In genomic region chr5:40376566-40376965, GRCh38 we compare ENCODE assay signal across 12 cellular contexts.
DNase-seq lines count a peak whose midpoint lies in the region; ATAC-seq, FAIRE-seq and TF ChIP-seq lines count a peak whose summit lies in the region.
"Had no signal": no experiment of that assay in that cellular context is flagged by ENCODE, and none has a peak within 500 bp of the region (broad histone marks: within the 10 kb centered on the region; RNA-seq: fewer than 3 reads in every experiment).

No MANE protein-coding gene starts in this region.

- no peak for DNase-seq in GM19239 (ENCODE audit: insufficient read length, low spot score)
- DNase-seq in NCI-H1048 (lab: John Stamatoyannopoulos, UW), result no peak
- no peak for DNase-seq in psoas muscle
- DNase-seq in activated naive CD4-positive, alpha-beta T cell treated with anti-CD3 and anti-CD28 coated beads for 36 hours, result no peak
- DNase-seq: head of caudate nucleus; left ventricle myocardium superior; occipital lobe; stimulated activated CD4-positive, alpha-beta T cell treated with anti-CD3 and anti-CD28 coated beads, Interleukin-15, amount 100 ng/mL, for 24 hours had no signal

- WGBS in psoas muscle, 3 donors, result 97 to 100% (median 98%) methylated on average over 1 of the region's 1 CpG

- H3K27me3 Mint-ChIP-seq in stimulated activated memory B cell treated with anti-CD40 and anti-IgM and Interleukin-4, amounts not matched to agents 10 μg/mL and 1 μg/mL and 100 μg/mL, for 72 hours, result no peaks in the 10 kb centered on the region
- H3K27me3 Mint-ChIP-seq in activated naive CD4-positive, alpha-beta T cell treated with anti-CD3 and anti-CD28 coated beads for 36 hours (ENCODE audit: low read depth), result no peaks in the 10 kb centered on the region

- TF ChIP-seq CTCF in psoas muscle (IDR thresholded peaks at IDR 0.05), result no peak

- H3K4me1 Mint-ChIP-seq in stimulated activated memory B cell treated with anti-CD40 and anti-IgM and Interleukin-4, amounts not matched to agents 10 μg/mL and 1 μg/mL and 100 μg/mL, for 72 hours, result peaks cover 32% of the 10 kb centered on the region
- H3K4me1 Mint-ChIP-seq in activated naive CD4-positive, alpha-beta T cell treated with anti-CD3 and anti-CD28 coated beads for 36 hours (ENCODE audit: low read depth), result peaks cover 44% of the 10 kb centered on the region

- no peaks in the 10 kb centered on the region for H3K9me3 ChIP-seq in psoas muscle
- H3K9me3 ChIP-seq: ascending aorta had no signal

- no peak overlapping the region for H3K4me3 ChIP-seq in psoas muscle
- H3K4me3 ChIP-seq: ascending aorta had no signal

- H3K27ac Mint-ChIP-seq in stimulated activated memory B cell treated with anti-CD40 and anti-IgM and Interleukin-4, amounts not matched to agents 10 μg/mL and 1 μg/mL and 100 μg/mL, for 72 hours, result peak overlapping the region; percentile 41
- H3K27ac Mint-ChIP-seq in activated naive CD4-positive, alpha-beta T cell treated with anti-CD3 and anti-CD28 coated beads for 36 hours, result no peak overlapping the region

- H3K36me3 ChIP-seq in psoas muscle (ENCODE audit: insufficient read depth in 1 of 2, low read depth in 1 of 2), result no peaks in the 10 kb centered on the region
- H3K36me3 ChIP-seq: ascending aorta had no signal

- H3K4me1 ChIP-seq in psoas muscle, result no peaks in the 10 kb centered on the region
- H3K4me1 ChIP-seq: ascending aorta had no signal

- H3K4me3 Mint-ChIP-seq in stimulated activated memory B cell treated with anti-CD40 and anti-IgM and Interleukin-4, amounts not matched to agents 10 μg/mL and 1 μg/mL and 100 μg/mL, for 72 hours, result no peak overlapping the region
- no peak overlapping the region for H3K4me3 Mint-ChIP-seq in activated naive CD4-positive, alpha-beta T cell treated with anti-CD3 and anti-CD28 coated beads for 36 hours

- no peaks in the 10 kb centered on the region for H3K9me3 Mint-ChIP-seq in stimulated activated memory B cell treated with anti-CD40 and anti-IgM and Interleukin-4, amounts not matched to agents 10 μg/mL and 1 μg/mL and 100 μg/mL, for 72 hours
- H3K9me3 Mint-ChIP-seq in activated naive CD4-positive, alpha-beta T cell treated with anti-CD3 and anti-CD28 coated beads for 36 hours, result peaks cover 13% of the 10 kb centered on the region

- no peak overlapping the region for H3K27ac ChIP-seq in psoas muscle
- H3K27ac ChIP-seq: ascending aorta had no signal

- no peaks in the 10 kb centered on the region for H3K27me3 ChIP-seq in psoas muscle (ENCODE audit: insufficient read depth in 3 of 3, low read length in 2 of 3)
- H3K27me3 ChIP-seq: ascending aorta had no signal

- peak; percentile 53 for FAIRE-seq in GM19239 (lab: Jason Lieb, UNC)

- peak; percentile 67 for ATAC-seq in HG02588 (IDR thresholded peaks at IDR 0.05; ENCODE audit: unreplicated experiment)
- peak; percentile 67 for ATAC-seq in HG03432 (IDR thresholded peaks at IDR 0.05; ENCODE audit: unreplicated experiment)
- ATAC-seq in stimulated activated memory B cell treated with anti-CD40 and anti-IgM and Interleukin-4, amounts not matched to agents 10 μg/mL and 1 μg/mL and 100 μg/mL, for 72 hours, result peak; percentile 72
- ATAC-seq in psoas muscle, result no peak
- ATAC-seq: left ventricle myocardium superior had no signal

- CTCF ChIA-PET in activated naive CD4-positive, alpha-beta T cell treated with anti-CD3 and anti-CD28 coated beads for 36 hours (lab: Charles Lee), result interaction anchor here (0.6 to 1.1 kb wide), 3 partner anchors 37 to 299 kb away, joined by 3 read pairs; no protein-coding TSS in a partner anchor

- intact Hi-C loops in psoas muscle (cut with DNase I), result no loop called here
- intact Hi-C loops in activated naive CD4-positive, alpha-beta T cell treated with anti-CD3 and anti-CD28 coated beads for 36 hours (cut with micrococcal nuclease), result no loop called here

- H3K36me3 Mint-ChIP-seq in stimulated activated memory B cell treated with anti-CD40 and anti-IgM and Interleukin-4, amounts not matched to agents 10 μg/mL and 1 μg/mL and 100 μg/mL, for 72 hours, result no peaks in the 10 kb centered on the region
- H3K36me3 Mint-ChIP-seq in activated naive CD4-positive, alpha-beta T cell treated with anti-CD3 and anti-CD28 coated beads for 36 hours (ENCODE audit: low read depth), result peaks cover 14% of the 10 kb centered on the region

Comparison
In these comparisons a context has a peak if more than half of its experiments do, and no peak if none do; other contexts are left out.
1. ATAC-seq: peak in HG02588 (single experiment), HG03432 (single experiment) and stimulated activated memory B cell treated with anti-CD40 and anti-IgM and Interleukin-4, amounts not matched to agents 10 μg/mL and 1 μg/mL and 100 μg/mL, for 72 hours (single experiment); none in psoas muscle (0 of 4).